25 cellular contexts compared by ENCODE assay signal in genomic region chr6:139068846-139069245, GRCh38. TPM values are rescaled to one million over a fixed set of nuclear protein-coding genes. Genes with fewer than 3 reads are reported as not detected.
DNase-seq lines count a peak whose midpoint lies in the region; ATAC-seq, FAIRE-seq and TF ChIP-seq lines count a peak whose summit lies in the region.
"Had no signal": no experiment of that assay in that cellular context is flagged by ENCODE, and none has a peak within 500 bp of the region (broad histone marks: within the 10 kb centered on the region; RNA-seq: fewer than 3 reads in every experiment).

No MANE protein-coding gene starts in this region.

- H3K4me3 ChIP-seq in WERI-Rb-1 (ENCODE audit: low read depth, low read length), result no peak overlapping the region
- H3K4me3 ChIP-seq: BLaER1, GM12878 had no signal

- peak; percentile 77 for FAIRE-seq in endometrium (lab: Jason Lieb, UNC)
- FAIRE-seq: GM12878, GM12892, GM18507 had no signal

- H3K27me3 ChIP-seq in foreskin keratinocyte (no peaks in the 10 kb centered on the region), WERI-Rb-1 (ENCODE audit: insufficient read depth, low read depth, severe bottlenecking) (no peaks in the 10 kb centered on the region)
- H3K27me3 ChIP-seq: BE2C, BLaER1 had no signal

- DNase-seq in foreskin keratinocyte (peak; percentile 46 to 64), retina (no peak), WERI-Rb-1 (no peak)
- DNase-seq: 8988T; ACHN; BE2C; C1 segment of cervical spinal cord; CD4-positive, alpha-beta memory T cell; CD4-positive, CD25-positive, alpha-beta regulatory T cell; CD8-positive, alpha-beta memory T cell; COR-L47; DMS 273 treated with DMSO at 0.1 percent for 48 hours; DMS153; DMS53; DMS79; DND-41; EL; GDM1 had no signal

- H3K9me3 ChIP-seq in WERI-Rb-1 (ENCODE audit: severe bottlenecking), result no peaks in the 10 kb centered on the region
- H3K9me3 ChIP-seq: BE2C, BLaER1 had no signal

- H3K36me3 ChIP-seq in WERI-Rb-1, result no peaks in the 10 kb centered on the region
- H3K36me3 ChIP-seq: BE2C, BLaER1 had no signal

- ATAC-seq in foreskin keratinocyte (peak; percentile 24), HG03196 (IDR thresholded peaks at IDR 0.05; ENCODE audit: unreplicated experiment) (no peak)
- ATAC-seq: GM12878 had no signal

- no peak for TF ChIP-seq CTCF in 22Rv1 (IDR thresholded peaks at IDR 0.05)
- no peak for TF ChIP-seq CTCF in foreskin keratinocyte (conservative IDR thresholded peaks at IDR 0.05)
- no peak for TF ChIP-seq CTCF in WERI-Rb-1 (IDR thresholded peaks at IDR 0.05; ENCODE audit: low read depth, low read length)

- peaks cover 4% of the 10 kb centered on the region for H3K4me1 ChIP-seq in foreskin keratinocyte
- H3K4me1 ChIP-seq: BE2C, BLaER1 had no signal

- H3K27ac ChIP-seq in 22Rv1 (0 out of 2 replicates have a peak overlapping the region, but pooled peaks have one; percentile 31), foreskin keratinocyte (no peak overlapping the region), WERI-Rb-1 (no peak overlapping the region)
- H3K27ac ChIP-seq: BLaER1 had no signal

RNA-seq across cellular contexts. Expression of gene ABRACL, which starts 40.3 kb away (rescaled TPM):
- total RNA-seq in foreskin keratinocyte, result 97.8 and 98.8 TPM in 2 replicates
- 123 and 124 TPM in 2 replicates for polyA plus RNA-seq in foreskin keratinocyte

Comparison
In these comparisons a context has a peak if more than half of its experiments do, and no peak if none do; other contexts are left out.
1. DNase-seq: peak in foreskin keratinocyte (2 of 2); none in retina (single experiment) and WERI-Rb-1 (single experiment).